In the genomic region with DNA sequence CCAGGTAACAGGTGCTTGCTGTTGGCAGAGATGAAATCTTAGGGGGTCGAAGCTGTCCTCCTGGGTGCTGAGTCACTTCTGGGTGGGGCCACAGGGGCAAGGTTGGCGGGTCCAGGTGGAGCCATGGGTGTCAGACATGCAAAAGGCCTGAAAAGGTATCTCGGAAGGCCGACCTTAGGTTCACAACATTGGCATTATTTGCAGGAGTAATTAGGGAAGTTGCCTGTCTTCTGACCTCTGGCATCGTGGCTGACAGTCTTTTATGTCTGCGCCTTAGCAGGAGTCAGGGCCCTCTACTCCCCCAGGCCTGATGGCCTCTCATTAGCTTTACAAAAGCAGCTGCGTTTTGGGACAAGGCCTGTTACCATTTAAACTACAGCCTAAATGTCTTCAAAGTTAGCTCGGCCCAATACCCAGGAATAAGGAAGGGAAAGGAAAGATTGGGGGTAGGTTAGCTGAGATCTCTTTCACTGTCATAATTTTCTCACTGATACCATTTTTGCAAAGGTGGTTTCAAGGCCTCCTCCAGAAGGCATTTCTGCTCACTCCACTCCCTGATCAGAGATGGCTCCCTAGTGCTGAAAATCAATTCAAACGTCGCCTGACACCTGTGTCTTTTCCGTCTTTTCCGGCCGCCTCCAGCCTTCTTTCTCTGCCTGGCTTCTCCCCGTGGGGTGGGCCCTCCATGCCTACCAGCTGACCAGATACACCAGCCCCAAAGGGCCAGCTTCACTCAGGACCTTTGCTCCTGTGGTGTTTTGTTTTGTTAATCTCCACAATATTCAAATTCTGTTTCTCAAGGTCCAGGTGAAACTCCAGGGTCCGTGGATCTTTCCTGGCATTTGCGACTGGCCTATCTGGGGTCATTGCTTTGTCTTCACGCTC, we compare ENCODE assay signal across 1 cellular context.
TF ChIP-seq lines count a peak whose summit lies in the region.

No MANE protein-coding gene starts in this region.

TF ChIP-seq in HEK293, 187 proteins besides CTCF, POLR2A, EP300 and RAD21:
- TF ChIP-seq, protein P1, sequence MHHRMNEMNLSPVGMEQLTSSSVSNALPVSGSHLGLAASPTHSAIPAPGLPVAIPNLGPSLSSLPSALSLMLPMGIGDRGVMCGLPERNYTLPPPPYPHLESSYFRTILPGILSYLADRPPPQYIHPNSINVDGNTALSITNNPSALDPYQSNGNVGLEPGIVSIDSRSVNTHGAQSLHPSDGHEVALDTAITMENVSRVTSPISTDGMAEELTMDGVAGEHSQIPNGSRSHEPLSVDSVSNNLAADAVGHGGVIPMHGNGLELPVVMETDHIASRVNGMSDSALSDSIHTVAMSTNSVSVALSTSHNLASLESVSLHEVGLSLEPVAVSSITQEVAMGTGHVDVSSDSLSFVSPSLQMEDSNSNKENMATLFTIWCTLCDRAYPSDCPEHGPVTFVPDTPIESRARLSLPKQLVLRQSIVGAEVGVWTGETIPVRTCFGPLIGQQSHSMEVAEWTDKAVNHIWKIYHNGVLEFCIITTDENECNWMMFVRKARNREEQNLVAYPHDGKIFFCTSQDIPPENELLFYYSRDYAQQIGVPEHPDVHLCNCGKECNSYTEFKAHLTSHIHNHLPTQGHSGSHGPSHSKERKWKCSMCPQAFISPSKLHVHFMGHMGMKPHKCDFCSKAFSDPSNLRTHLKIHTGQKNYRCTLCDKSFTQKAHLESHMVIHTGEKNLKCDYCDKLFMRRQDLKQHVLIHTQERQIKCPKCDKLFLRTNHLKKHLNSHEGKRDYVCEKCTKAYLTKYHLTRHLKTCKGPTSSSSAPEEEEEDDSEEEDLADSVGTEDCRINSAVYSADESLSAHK (tag by site-specific recombination; IDR thresholded peaks at IDR 0.05): peak; percentile 65; the same call in 1 of the 2 replicates
- TF ChIP-seq GLIS2 (tag by site-specific recombination; IDR thresholded peaks at IDR 0.05): no peak
- TF ChIP-seq ZNF175 (tag by site-specific recombination; IDR thresholded peaks at IDR 0.05): no peak
- no peak for TF ChIP-seq ZNF138 (tag by site-specific recombination; IDR thresholded peaks at IDR 0.05; ENCODE audit: borderline replicate concordance)
- no peak for TF ChIP-seq ZNF146 (tag by site-specific recombination; IDR thresholded peaks at IDR 0.05)
